ENCODE assay signal across 22 cellular contexts in genomic region chr17:33492731-33493260, GRCh38.
DNase-seq lines count a peak whose midpoint lies in the region; ATAC-seq, FAIRE-seq and TF ChIP-seq lines count a peak whose summit lies in the region.
"Had no signal": no experiment of that assay in that cellular context is flagged by ENCODE, and none has a peak within 500 bp of the region (broad histone marks: within the 10 kb centered on the region; RNA-seq: fewer than 3 reads in every experiment).

No MANE protein-coding gene starts in this region.

- H3K14ac ChIP-seq in mesenchymal stem cell (ENCODE audit: low read length in 2 of 2), result no peak overlapping the region

- SMC1A ChIA-PET in GM12878 (lab: Charles Lee; ENCODE audit: uncharacterized antibody, unreplicated experiment), result interaction anchor here (0.7 to 2.2 kb wide), 5 partner anchors 11 to 33 kb away, joined by 3 to 8 read pairs (median 6); no protein-coding TSS in a partner anchor

- H3K36me3 ChIP-seq in GM12878 (ENCODE audit: control insufficient read depth in 2 of 2, insufficient read depth in 2 of 2, low read length in 1 of 2) (no peaks in the 10 kb centered on the region), mesenchymal stem cell (ENCODE audit: control insufficient read depth in 1 of 2, insufficient read depth in 2 of 2, low read depth in 1 of 2, low read length in 2 of 2) (no peaks in the 10 kb centered on the region)
- H3K36me3 ChIP-seq: BE2C had no signal

- no peak overlapping the region for H3K27ac ChIP-seq in A549
- H3K27ac ChIP-seq in GM12878 (ENCODE audit: control insufficient read depth, insufficient read depth), result no peak overlapping the region
- no peak overlapping the region for H3K27ac ChIP-seq in mesenchymal stem cell (ENCODE audit: low read length, poor library complexity, severe bottlenecking)
- H3K27ac ChIP-seq: 22Rv1, C4-2B had no signal

- no TSS peak for BruUV-seq in GM12878 (replicated peaks; lab: Mats Ljungman, UMichigan)

- no peak overlapping the region for H2AFZ ChIP-seq in GM12878 (ENCODE audit: control insufficient read depth, low read depth, low read length)
- no peak overlapping the region for H2AFZ ChIP-seq in mesenchymal stem cell (ENCODE audit: low read depth, low read length)

- intact Hi-C loops in GM12878 (cut with micrococcal nuclease; ENCODE audit: unreplicated experiment), result no loop called here

- H3K18ac ChIP-seq in mesenchymal stem cell (ENCODE audit: low read depth in 1 of 2, low read length in 2 of 2), result peak overlapping the region; percentile 75 to 82

- H2BK120ac ChIP-seq in mesenchymal stem cell (ENCODE audit: low read depth, low read length), result peak overlapping the region; percentile 42

- TF ChIP-seq RAD21 in A549 (conservative IDR thresholded peaks at IDR 0.05 in 1 of 2, IDR thresholded peaks at IDR 0.05 in 1 of 2) (no peak), GM12878 (IDR thresholded peaks at IDR 0.05; ENCODE audit: insufficient read depth, low read depth, low read length) (no peak)

- ATAC-seq in A549, result no peak
- peak; percentile 41; the same call in 2 of the 3 replicates for ATAC-seq in GM12878
- ATAC-seq in HG02610 (IDR thresholded peaks at IDR 0.05; ENCODE audit: unreplicated experiment), result no peak
- ATAC-seq: HCT116 had no signal

- H2BK15ac ChIP-seq in mesenchymal stem cell (ENCODE audit: low read depth, poor library complexity, severe bottlenecking), result no peak overlapping the region

- H2BK12ac ChIP-seq in mesenchymal stem cell (ENCODE audit: low read length in 2 of 2), result peak overlapping the region; percentile 79 to 99

- CTCF ChIA-PET in A549 (lab: Yijun Ruan, JAX), result interaction anchor here (1.7 to 3.4 kb wide), 2 partner anchors 28 to 182 kb away, joined by 5 to 13 read pairs; no protein-coding TSS in a partner anchor
- CTCF ChIA-PET in GM12878 (lab: Yijun Ruan, JAX), result interaction anchor here (1.1 kb wide), 1 partner anchor 27 kb away, joined by 5 read pairs; no protein-coding TSS in a partner anchor

- no peak for FAIRE-seq in A549 (lab: Jason Lieb, UNC)
- no peak for FAIRE-seq in GM12878 (lab: Jason Lieb, UNC)
- FAIRE-seq in HTR-8/SVneo (lab: Jason Lieb, UNC), result no peak
- FAIRE-seq: GM12892, GM18507 had no signal

- H3K23ac ChIP-seq in mesenchymal stem cell (ENCODE audit: low read length in 2 of 2), result no peak overlapping the region

- H3K9me3 ChIP-seq in A549, result no peaks in the 10 kb centered on the region
- no peaks in the 10 kb centered on the region for H3K9me3 ChIP-seq in GM12878 (replicated peaks; ENCODE audit: control insufficient read depth, insufficient read depth, low read length)
- H3K9me3 ChIP-seq in mesenchymal stem cell (ENCODE audit: control insufficient read depth, low read length), result no peaks in the 10 kb centered on the region
- H3K9me3 ChIP-seq: BE2C had no signal

- peaks cover 0 to 2% of the 10 kb centered on the region in 2 experiments; a peak in 1 of 4 replicates for H3K27me3 ChIP-seq in GM12878 (replicated peaks in 1 of 2; ENCODE audit: control insufficient read depth in 2 of 2, insufficient read depth in 2 of 2, low read length in 1 of 2)
- H3K27me3 ChIP-seq in mesenchymal stem cell (ENCODE audit: control insufficient read depth in 1 of 2, insufficient read depth in 1 of 2, low read length in 2 of 2), result peaks cover 0 to 23% of the 10 kb centered on the region in 2 experiments
- H3K27me3 ChIP-seq: BE2C had no signal

- TF ChIP-seq POLR2A in A549 (IDR thresholded peaks at IDR 0.05; ENCODE audit: low read length) (0 out of 2 replicates have a peak, but pooled peaks have one; percentile 5), GM12878 (IDR thresholded peaks at IDR 0.05; ENCODE audit: low read depth, low read length) (no peak)

- H4K91ac ChIP-seq in mesenchymal stem cell (ENCODE audit: low read length), result peak overlapping the region; percentile 61

- no peak for DNase-seq in A549 (ENCODE audit: low read depth in 1 of 2, low spot score in 1 of 2)
- no peak for DNase-seq in GM12878 (ENCODE audit: low read depth, low spot score)
- DNase-seq in mesenchymal stem cell, result peak; percentile 81
- peak; percentile 27 for DNase-seq in renal cortical epithelial cell (ENCODE audit: low read depth)
- DNase-seq in COLO829 (ENCODE audit: low spot score), result no peak
- DNase-seq in HTR-8/SVneo (ENCODE audit: insufficient read length, low spot score), result no peak
- no peak for DNase-seq in NCI-H1105 treated with DMSO at 0.1 percent for 48 hours (lab: John Stamatoyannopoulos, UW)
- DNase-seq: BE2C; CD4-positive, alpha-beta T cell; DMS153; DND-41; EL; GOT3; H7; HFFc6; KG1 had no signal

- WGBS in A549 (ENCODE audit: missing lambda C conversion rate), result 6% methylated on average over 3 of the region's 3 CpGs
- WGBS in GM12878 (ENCODE audit: insufficient coverage, insufficient replicate concordance, low lambda C conversion rate, missing lambda C conversion rate), result 13% methylated on average over 3 of the region's 3 CpGs
- WGBS in mesenchymal stem cell, result 3% methylated on average over 3 of the region's 3 CpGs

- H4K20me1 ChIP-seq in GM12878 (ENCODE audit: control insufficient read depth, insufficient read depth), result no peaks in the 10 kb centered on the region

- H2BK5ac ChIP-seq in mesenchymal stem cell (ENCODE audit: low read depth, low read length, poor library complexity, severe bottlenecking), result no peak overlapping the region

- H3K79me1 ChIP-seq in mesenchymal stem cell (replicated peaks; ENCODE audit: low read length, poor library complexity, severe bottlenecking), result no peaks in the 10 kb centered on the region

- TF ChIP-seq EP300 in A549 (IDR thresholded peaks at IDR 0.05) (no peak), GM12878 (IDR thresholded peaks at IDR 0.05; ENCODE audit: borderline replicate concordance in 1 of 2, control insufficient read depth in 1 of 2, low read depth in 2 of 2, low read length in 2 of 2) (no peak)

- H3K4me3 ChIP-seq in A549 (no peak overlapping the region), GM12878 (no peak overlapping the region), mesenchymal stem cell (ENCODE audit: insufficient read depth in 1 of 2, low read depth in 1 of 2, low read length in 2 of 2) (no peak overlapping the region)

- H3K4me2 ChIP-seq in A549, result no peak overlapping the region
- no peak overlapping the region for H3K4me2 ChIP-seq in GM12878 (ENCODE audit: control insufficient read depth, insufficient read depth)
- H3K4me2 ChIP-seq in mesenchymal stem cell (ENCODE audit: low read length, poor library complexity, severe bottlenecking), result no peak overlapping the region

- H3K4me1 ChIP-seq in A549 (no peaks in the 10 kb centered on the region), GM12878 (ENCODE audit: control insufficient read depth, insufficient read depth, low read length) (no peaks in the 10 kb centered on the region), mesenchymal stem cell (ENCODE audit: control insufficient read depth, insufficient read depth, low read depth, low read length) (no peaks in the 10 kb centered on the region)
- H3K4me1 ChIP-seq: BE2C had no signal

- H4K8ac ChIP-seq in mesenchymal stem cell (ENCODE audit: low read length), result peak overlapping the region; percentile 90

- RAD21 ChIA-PET in GM12878 (lab: Charles Lee; ENCODE audit: unreplicated experiment), result no interaction called here

- TF ChIP-seq CTCF in A549 (IDR thresholded peaks at IDR 0.05), result no peak
- TF ChIP-seq CTCF in GM12878 (IDR thresholded peaks at IDR 0.05 in 2 of 3, conservative IDR thresholded peaks at IDR 0.05 in 1 of 3; ENCODE audit: control insufficient read depth in 2 of 3, extremely low read depth in 1 of 3, insufficient read depth in 1 of 3, low read depth in 3 of 3, low read length in 3 of 3), result no peak

- peak overlapping the region; percentile 32 to 54 for H3K4ac ChIP-seq in mesenchymal stem cell (ENCODE audit: low read depth in 1 of 2, low read length in 2 of 2)

- in situ Hi-C loops in GM12878 (cut with MboI), result no loop called here

- H3K9ac ChIP-seq in GM12878 (ENCODE audit: control insufficient read depth, insufficient read depth, low read length) (no peak overlapping the region), mesenchymal stem cell (ENCODE audit: low read length) (no peak overlapping the region)

- H2AK5ac ChIP-seq in mesenchymal stem cell (ENCODE audit: low read length, severe bottlenecking), result no peak overlapping the region

- POLR2A ChIA-PET in A549 (lab: Yijun Ruan, JAX) (no interaction called here), GM12878 (lab: Charles Lee) (interaction anchor here (1.4 kb wide), 1 partner anchor 33 kb away, joined by 5 read pairs; no protein-coding TSS in a partner anchor)

- no peaks in the 10 kb centered on the region for H3K79me2 ChIP-seq in GM12878 (ENCODE audit: control insufficient read depth, insufficient read depth, low read length)

TF ChIP-seq in A549, 52 proteins besides CTCF, POLR2A, EP300 and RAD21:
- TF ChIP-seq JUN (IDR thresholded peaks at IDR 0.05) (no peak), GATA3 (IDR thresholded peaks at IDR 0.05; ENCODE audit: borderline replicate concordance) (no peak), MAX (IDR thresholded peaks at IDR 0.05) (no peak), SMC3 (IDR thresholded peaks at IDR 0.05) (no peak), FOSB (CRISPR knock-in tag; IDR thresholded peaks at IDR 0.05) (no peak)

TF ChIP-seq in GM12878, 131 proteins besides CTCF, POLR2A, EP300 and RAD21 (continues in another document):
- TF ChIP-seq EGR1 (IDR thresholded peaks at IDR 0.05; ENCODE audit: borderline replicate concordance in 1 of 2, low read depth in 2 of 2, low read length in 2 of 2) (no peak), ZNF24 (IDR thresholded peaks at IDR 0.05) (no peak), CBFB (IDR thresholded peaks at IDR 0.05; ENCODE audit: low read depth) (no peak), RUNX3 (IDR thresholded peaks at IDR 0.05; ENCODE audit: low read length) (no peak), CHD2 (IDR thresholded peaks at IDR 0.05; ENCODE audit: borderline replicate concordance, low read depth, low read length) (no peak), POLR2AphosphoS5 (IDR thresholded peaks at IDR 0.05; ENCODE audit: low read length) (no peak)

Comparison
In these comparisons a context has a peak if more than half of its experiments do, and no peak if none do; other contexts are left out.
1. DNase-seq: peak in mesenchymal stem cell (single experiment) and renal cortical epithelial cell (single experiment); none in A549 (0 of 2), GM12878 (single experiment), COLO829 (single experiment), HTR-8/SVneo (single experiment) and NCI-H1105 treated with DMSO at 0.1 percent for 48 hours (single experiment).
2. Of the 24 proteins assayed by ChIP-seq in both GM12878 and A549: peak only in GM12878: none; only in A549: POLR2A; in both: none; in neither: 23.